In the genomic region with DNA sequence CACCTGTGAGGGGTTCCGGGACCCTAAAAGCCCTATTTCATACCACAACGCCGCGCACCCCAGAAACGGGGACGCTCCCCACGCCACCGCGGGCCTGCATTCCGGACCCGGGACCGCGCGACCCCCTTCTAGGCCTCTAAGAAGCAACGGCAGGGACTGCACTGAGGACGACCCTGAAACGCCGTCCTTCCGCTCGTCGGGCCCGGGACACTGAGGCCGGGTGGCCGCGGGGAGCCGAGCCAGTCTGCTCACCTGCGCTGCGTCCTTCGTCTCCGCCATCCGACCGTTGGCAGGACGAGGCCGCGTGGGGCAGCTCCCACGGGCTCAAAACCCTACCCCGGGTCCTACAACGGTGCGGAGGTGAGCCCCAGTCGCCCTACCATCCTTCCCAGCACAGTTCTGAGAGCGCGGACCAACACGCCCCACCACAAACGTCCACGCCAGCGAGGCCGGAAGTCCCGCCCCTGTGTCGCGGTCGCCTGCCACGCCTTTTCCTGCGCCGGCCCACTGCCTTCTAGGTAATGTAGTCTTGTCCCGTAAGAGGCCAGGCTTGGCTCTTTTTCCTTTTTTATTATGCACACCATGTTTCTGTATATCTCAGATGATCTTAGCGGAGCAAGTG, we compare ENCODE assay signal across 8 cellular contexts. TPM values are rescaled to one million over a fixed set of nuclear protein-coding genes. Genes with fewer than 3 reads are reported as not detected.
DNase-seq lines count a peak whose midpoint lies in the region; ATAC-seq, FAIRE-seq and TF ChIP-seq lines count a peak whose summit lies in the region.

A gene (minus strand): TSS at position 460 of the 622 bp plus-strand sequence. CDS start 181 bp downstream, at position 279.

- no peak for TF ChIP-seq CTCF in fibroblast of lung (conservative IDR thresholded peaks at IDR 0.05 in 1 of 2, IDR thresholded peaks at IDR 0.05 in 1 of 2; ENCODE audit: low read depth in 1 of 2, low read length in 2 of 2)

- H3K36me3 ChIP-seq in fibroblast of lung (ENCODE audit: control insufficient read depth, insufficient read depth, low read length), result peaks cover 2% of the 10 kb centered on the region
- H3K36me3 ChIP-seq in naive thymus-derived CD4-positive, alpha-beta T cell (ENCODE audit: control insufficient read depth in 2 of 3, insufficient read depth in 3 of 3, low read length in 3 of 3), result peaks cover 0 to 27% (median 18%) of the 10 kb centered on the region in 3 experiments

- H4K20me1 ChIP-seq in fibroblast of lung (ENCODE audit: control insufficient read depth, extremely low read depth, insufficient read depth, low read length), result no peaks in the 10 kb centered on the region

- intact Hi-C loops in activated T-helper 1 cell treated with anti-CD3 and anti-CD28 coated beads, Interleukin-12 subunit alpha, Interleukin-12 subunit beta, Interleukin-2, Interleukin-4 antibody, amounts not matched to agents 30 ng/mL and 10 ng/mL and 1 ng/mL, durations not matched to agents 14 hours and 24 hours and 36 hours (cut with micrococcal nuclease), result loop anchor here (1.0 to 2.0 kb wide), 12 partner anchors 20 to 368 kb away; a partner anchor contains a TSS
- intact Hi-C loops in naive thymus-derived CD4-positive, alpha-beta T cell (cut with micrococcal nuclease), result loop anchor here (1.0 to 2.0 kb wide), 14 partner anchors 19 to 443 kb away; a partner anchor contains a TSS

- peak within 1 kb of the TSS; percentile 88 for H3K27ac Mint-ChIP-seq in activated T-helper 1 cell treated with anti-CD3 and anti-CD28 coated beads, Interleukin-12 subunit alpha, Interleukin-12 subunit beta, Interleukin-2, Interleukin-4 antibody, amounts not matched to agents 30 ng/mL and 10 ng/mL and 1 ng/mL, durations not matched to agents 14 hours and 24 hours and 36 hours
- H3K27ac Mint-ChIP-seq in naive thymus-derived CD4-positive, alpha-beta T cell, result peak within 1 kb of the TSS; percentile 81 to 96 (median 91)
- H3K27ac Mint-ChIP-seq in stimulated activated effector memory CD8-positive, alpha-beta T cell treated with anti-CD3 and anti-CD28 coated beads, Interleukin-12 subunit alpha, Interleukin-12 subunit beta, amount 100 ng/mL, for 72 hours, result peak within 1 kb of the TSS; percentile 95

- POLR2A ChIA-PET in naive thymus-derived CD4-positive, alpha-beta T cell (lab: Charles Lee), result interaction anchor here (0.8 to 1.5 kb wide), 4 partner anchors 32 to 443 kb away, joined by 3 to 4 read pairs (median 4); a partner anchor contains a TSS

- ATAC-seq in GM21717 (IDR thresholded peaks at IDR 0.05; ENCODE audit: unreplicated experiment), result peak; percentile 92
- peak; percentile 99 for ATAC-seq in naive thymus-derived CD4-positive, alpha-beta T cell
- ATAC-seq in stimulated activated effector memory CD8-positive, alpha-beta T cell treated with anti-CD3 and anti-CD28 coated beads, Interleukin-12 subunit alpha, Interleukin-12 subunit beta, amount 100 ng/mL, for 72 hours, result peak; percentile 99

- H3K27me3 ChIP-seq in fibroblast of lung (ENCODE audit: control insufficient read depth, insufficient read depth, low read length), result no peaks in the 10 kb centered on the region
- no peaks in the 10 kb centered on the region for H3K27me3 ChIP-seq in naive thymus-derived CD4-positive, alpha-beta T cell (ENCODE audit: control insufficient read depth in 2 of 2, insufficient read depth in 2 of 2, low read length in 2 of 2)

- no peaks in the 10 kb centered on the region for H3K9me3 ChIP-seq in fibroblast of lung (ENCODE audit: control insufficient read depth, insufficient read depth, low read depth, low read length)
- peaks cover 0 to 26% (median 6%) of the 10 kb centered on the region in 3 experiments for H3K9me3 ChIP-seq in naive thymus-derived CD4-positive, alpha-beta T cell (ENCODE audit: control insufficient read depth in 2 of 3, low read length in 3 of 3)

- H3K4me1 Mint-ChIP-seq in activated T-helper 1 cell treated with anti-CD3 and anti-CD28 coated beads, Interleukin-12 subunit alpha, Interleukin-12 subunit beta, Interleukin-2, Interleukin-4 antibody, amounts not matched to agents 30 ng/mL and 10 ng/mL and 1 ng/mL, durations not matched to agents 14 hours and 24 hours and 36 hours (ENCODE audit: low read depth), result peaks cover 28% of the 10 kb centered on the region
- H3K4me1 Mint-ChIP-seq in naive thymus-derived CD4-positive, alpha-beta T cell, result peaks cover 21 to 45% (median 33%) of the 10 kb centered on the region in 7 donors
- H3K4me1 Mint-ChIP-seq in stimulated activated effector memory CD8-positive, alpha-beta T cell treated with anti-CD3 and anti-CD28 coated beads, Interleukin-12 subunit alpha, Interleukin-12 subunit beta, amount 100 ng/mL, for 72 hours, result peaks cover 29% of the 10 kb centered on the region

- H3K27me3 Mint-ChIP-seq in activated T-helper 1 cell treated with anti-CD3 and anti-CD28 coated beads, Interleukin-12 subunit alpha, Interleukin-12 subunit beta, Interleukin-2, Interleukin-4 antibody, amounts not matched to agents 30 ng/mL and 10 ng/mL and 1 ng/mL, durations not matched to agents 14 hours and 24 hours and 36 hours (ENCODE audit: insufficient read depth), result no peaks in the 10 kb centered on the region
- H3K27me3 Mint-ChIP-seq in naive thymus-derived CD4-positive, alpha-beta T cell, result peaks cover 0 to 16% (median 4%) of the 10 kb centered on the region in 5 donors

- H3K27ac ChIP-seq in fibroblast of lung (ENCODE audit: insufficient read depth, low read length), result peak within 1 kb of the TSS; percentile 70
- H3K27ac ChIP-seq in naive thymus-derived CD4-positive, alpha-beta T cell (ENCODE audit: low read depth, low read length), result peak within 1 kb of the TSS; percentile 82

- H3K9me3 Mint-ChIP-seq in activated T-helper 1 cell treated with anti-CD3 and anti-CD28 coated beads, Interleukin-12 subunit alpha, Interleukin-12 subunit beta, Interleukin-2, Interleukin-4 antibody, amounts not matched to agents 30 ng/mL and 10 ng/mL and 1 ng/mL, durations not matched to agents 14 hours and 24 hours and 36 hours, result peaks cover 54% of the 10 kb centered on the region
- H3K9me3 Mint-ChIP-seq in naive thymus-derived CD4-positive, alpha-beta T cell, result peaks cover 9 to 85% (median 40%) of the 10 kb centered on the region in 11 donors
- H3K9me3 Mint-ChIP-seq in stimulated activated effector memory CD8-positive, alpha-beta T cell treated with anti-CD3 and anti-CD28 coated beads, Interleukin-12 subunit alpha, Interleukin-12 subunit beta, amount 100 ng/mL, for 72 hours, result peaks cover 18% of the 10 kb centered on the region

- peak within 1 kb of the TSS; percentile 91 for H2AFZ ChIP-seq in fibroblast of lung (ENCODE audit: low read length)

- peaks cover 5% of the 10 kb centered on the region for H3K79me2 ChIP-seq in fibroblast of lung (ENCODE audit: control insufficient read depth, insufficient read depth, low read length)

- H3K9ac ChIP-seq in fibroblast of lung (ENCODE audit: insufficient read depth, low read length), result peak within 1 kb of the TSS; percentile 72

- FAIRE-seq in RCC 7860 (lab: Jason Lieb, UNC), result peak; percentile 2

- peaks cover 29% of the 10 kb centered on the region for H3K36me3 Mint-ChIP-seq in activated T-helper 1 cell treated with anti-CD3 and anti-CD28 coated beads, Interleukin-12 subunit alpha, Interleukin-12 subunit beta, Interleukin-2, Interleukin-4 antibody, amounts not matched to agents 30 ng/mL and 10 ng/mL and 1 ng/mL, durations not matched to agents 14 hours and 24 hours and 36 hours (ENCODE audit: low read depth)
- H3K36me3 Mint-ChIP-seq in naive thymus-derived CD4-positive, alpha-beta T cell, result peaks cover 27 to 56% (median 43%) of the 10 kb centered on the region in 5 donors
- peaks cover 23% of the 10 kb centered on the region for H3K36me3 Mint-ChIP-seq in stimulated activated effector memory CD8-positive, alpha-beta T cell treated with anti-CD3 and anti-CD28 coated beads, Interleukin-12 subunit alpha, Interleukin-12 subunit beta, amount 100 ng/mL, for 72 hours

- CTCF ChIA-PET in naive thymus-derived CD4-positive, alpha-beta T cell (lab: Charles Lee), result no interaction called here

- peak within 1 kb of the TSS; percentile 98 for H3K4me3 Mint-ChIP-seq in activated T-helper 1 cell treated with anti-CD3 and anti-CD28 coated beads, Interleukin-12 subunit alpha, Interleukin-12 subunit beta, Interleukin-2, Interleukin-4 antibody, amounts not matched to agents 30 ng/mL and 10 ng/mL and 1 ng/mL, durations not matched to agents 14 hours and 24 hours and 36 hours
- peak within 1 kb of the TSS; percentile 87 to 99 (median 98) for H3K4me3 Mint-ChIP-seq in naive thymus-derived CD4-positive, alpha-beta T cell
- peak within 1 kb of the TSS; percentile 98 for H3K4me3 Mint-ChIP-seq in stimulated activated effector memory CD8-positive, alpha-beta T cell treated with anti-CD3 and anti-CD28 coated beads, Interleukin-12 subunit alpha, Interleukin-12 subunit beta, amount 100 ng/mL, for 72 hours

- peak within 1 kb of the TSS; percentile 80 for H3K4me2 ChIP-seq in fibroblast of lung (ENCODE audit: extremely low read depth, insufficient read depth, low read length)

- DNase-seq in DMS53 (lab: John Stamatoyannopoulos, UW), result peak; percentile 93
- DNase-seq in KG1 (lab: John Stamatoyannopoulos, UW), result peak; percentile 54
- DNase-seq in RCC 7860 (ENCODE audit: low spot score), result peak; percentile 59
- DNase-seq in activated T-helper 1 cell treated with anti-CD3 and anti-CD28 coated beads, Interleukin-12 subunit alpha, Interleukin-12 subunit beta, Interleukin-2, Interleukin-4 antibody, amounts not matched to agents 30 ng/mL and 10 ng/mL and 1 ng/mL, durations not matched to agents 14 hours and 24 hours and 36 hours (ENCODE audit: low spot score), result peak; percentile 84
- DNase-seq in fibroblast of lung (ENCODE audit: low read depth in 2 of 2), result peak; percentile 89 to 92
- peak; percentile 71 to 85 (median 84) for DNase-seq in naive thymus-derived CD4-positive, alpha-beta T cell
- DNase-seq in stimulated activated effector memory CD8-positive, alpha-beta T cell treated with anti-CD3 and anti-CD28 coated beads, Interleukin-12 subunit alpha, Interleukin-12 subunit beta, amount 100 ng/mL, for 72 hours (ENCODE audit: low spot score in 2 of 2), result peak; percentile 61 to 89

- H3K4me1 ChIP-seq in fibroblast of lung (ENCODE audit: control insufficient read depth, extremely low read depth, insufficient read depth, low read length), result no peaks in the 10 kb centered on the region
- H3K4me1 ChIP-seq in naive thymus-derived CD4-positive, alpha-beta T cell (ENCODE audit: control insufficient read depth in 2 of 2, insufficient read depth in 2 of 2, low read length in 2 of 2), result peaks cover 16 to 19% of the 10 kb centered on the region in 2 donors

- H3K4me3 ChIP-seq in fibroblast of lung (replicated peaks in 1 of 4; ENCODE audit: control extremely low read depth in 1 of 4, insufficient read depth in 1 of 4, low read depth in 3 of 4, low read length in 4 of 4), result peak within 1 kb of the TSS; percentile 77 to 91 (median 86)
- peak within 1 kb of the TSS; percentile 89 for H3K4me3 ChIP-seq in naive thymus-derived CD4-positive, alpha-beta T cell (ENCODE audit: low read length)

RNA-seq across cellular contexts. Expression of the gene that starts here (rescaled TPM):
- total RNA-seq in activated T-helper 1 cell treated with anti-CD3 and anti-CD28 coated beads, Interleukin-12 subunit alpha, Interleukin-12 subunit beta, Interleukin-2, Interleukin-4 antibody, amounts not matched to agents 30 ng/mL and 10 ng/mL and 1 ng/mL, durations not matched to agents 14 hours and 24 hours and 36 hours, result 7.2 and 7.5 TPM in 2 replicates
- total RNA-seq in fibroblast of lung, result 6.9 and 8.6 TPM in 2 replicates
- 4.2 and 5.7 TPM in 2 replicates for polyA plus RNA-seq in fibroblast of lung
- polyA plus RNA-seq in fibroblast of lung (2012), result 2.6 TPM in 2 replicates
- 0.51 and 0.93 TPM in 2 replicates for polyA minus RNA-seq in fibroblast of lung (ENCODE audit: low replicate concordance)
- 10 to 100 TPM; 12.9 to 56.2 (median 23.5) TPM for total RNA-seq in naive thymus-derived CD4-positive, alpha-beta T cell
- 10 to 100 TPM in 1 of 2 donors, 1 to 10 TPM in 1; 8.6 to 17.7 TPM for polyA plus RNA-seq in naive thymus-derived CD4-positive, alpha-beta T cell

Comparison
In these comparisons a context has a peak if more than half of its experiments do, and no peak if none do; other contexts are left out.
1. Peak in every context shown above with its lines: DNase-seq, ATAC-seq, H3K4me3 ChIP-seq and H3K27ac ChIP-seq.